Comparison of ENCODE assay signal across 8 cellular contexts in the genomic region with DNA sequence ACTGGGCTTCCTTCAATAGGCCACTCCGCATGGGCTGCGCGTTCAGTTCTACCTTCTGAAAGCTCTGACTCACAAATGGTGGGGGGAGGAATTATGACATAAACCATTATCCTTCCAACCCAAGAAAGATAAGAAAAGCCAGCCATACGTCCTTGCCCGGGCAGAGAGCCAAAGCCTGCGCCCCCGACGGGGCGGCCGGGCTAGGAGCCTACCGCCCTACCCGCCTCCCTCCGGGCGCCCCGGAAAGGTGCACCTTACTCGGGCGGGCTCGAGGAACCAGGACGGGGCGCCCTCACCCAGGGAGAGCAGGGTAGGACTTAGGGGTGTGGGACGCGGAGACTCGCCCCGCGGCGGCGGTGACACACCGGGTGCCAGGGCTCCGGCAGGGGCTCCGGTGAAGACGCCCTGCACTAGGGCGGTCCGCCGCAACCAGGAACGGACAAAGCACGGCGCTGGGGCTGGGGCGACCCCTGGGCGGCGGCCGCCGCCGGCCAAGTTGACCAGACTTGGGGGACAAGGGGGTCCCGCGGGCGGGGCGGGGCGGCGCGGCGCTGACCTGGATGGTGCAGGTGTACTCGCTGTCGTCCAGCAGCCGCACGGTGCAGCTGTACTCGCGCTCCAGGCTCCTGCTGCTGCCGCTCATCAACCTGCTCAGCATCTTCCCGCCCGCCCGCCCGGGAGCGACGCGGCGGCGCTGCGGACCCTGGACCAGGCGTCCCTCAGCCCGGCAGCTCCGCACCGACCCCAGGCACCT. TPM values are rescaled to one million over a fixed set of nuclear protein-coding genes. Genes with fewer than 3 reads are reported as not detected.
A peak's percentile ranks its signal among the peaks of the same experiment; 100 is the strongest.
DNase-seq lines count a peak whose midpoint lies in the region; ATAC-seq and TF ChIP-seq lines count a peak whose summit lies in the region.

No MANE protein-coding gene starts in this region.

- H3K36me3 Mint-ChIP-seq in activated T-cell treated with anti-CD3 and anti-CD28 coated beads, Interleukin-2, amount 50 U/mL, for 24 hours (ENCODE audit: low read depth) = no peaks in the 10 kb centered on the region
- no peaks in the 10 kb centered on the region for H3K36me3 Mint-ChIP-seq in natural killer cell treated with Interleukin-12 subunit alpha and Interleukin-12 subunit beta and Interleukin-15 and Interleukin-18, amount 100 ng/mL, for 72 hours

- no peaks in the 10 kb centered on the region for H3K36me3 ChIP-seq in esophagus muscularis mucosa

- peak overlapping the region; percentile 47 for H3K27ac Mint-ChIP-seq in activated T-cell treated with anti-CD3 and anti-CD28 coated beads, Interleukin-2, amount 50 U/mL, for 24 hours
- no peak overlapping the region for H3K27ac Mint-ChIP-seq in natural killer cell treated with Interleukin-12 subunit alpha and Interleukin-12 subunit beta and Interleukin-15 and Interleukin-18, amount 100 ng/mL, for 72 hours

- H3K4me3 ChIP-seq in esophagus muscularis mucosa = peak overlapping the region; percentile 55 to 63 (median 60)

- no peaks in the 10 kb centered on the region for H3K9me3 Mint-ChIP-seq in activated T-cell treated with anti-CD3 and anti-CD28 coated beads, Interleukin-2, amount 50 U/mL, for 24 hours
- H3K9me3 Mint-ChIP-seq in natural killer cell treated with Interleukin-12 subunit alpha and Interleukin-12 subunit beta and Interleukin-15 and Interleukin-18, amount 100 ng/mL, for 72 hours = no peaks in the 10 kb centered on the region

- TF ChIP-seq CTCF in GM10266 (IDR thresholded peaks at IDR 0.05; ENCODE audit: control insufficient read depth, insufficient read depth, low read depth, missing control alignments) (no peak), esophagus muscularis mucosa (IDR thresholded peaks at IDR 0.05) (no peak)

- 4% methylated on average over 11 of the region's 72 CpGs for WGBS in esophagus muscularis mucosa

- peak overlapping the region; percentile 76 for H3K4me3 Mint-ChIP-seq in activated T-cell treated with anti-CD3 and anti-CD28 coated beads, Interleukin-2, amount 50 U/mL, for 24 hours
- peak overlapping the region; percentile 90 for H3K4me3 Mint-ChIP-seq in natural killer cell treated with Interleukin-12 subunit alpha and Interleukin-12 subunit beta and Interleukin-15 and Interleukin-18, amount 100 ng/mL, for 72 hours

- peaks cover 22% of the 10 kb centered on the region for H3K4me1 Mint-ChIP-seq in activated T-cell treated with anti-CD3 and anti-CD28 coated beads, Interleukin-2, amount 50 U/mL, for 24 hours (ENCODE audit: low read depth)
- H3K4me1 Mint-ChIP-seq in natural killer cell treated with Interleukin-12 subunit alpha and Interleukin-12 subunit beta and Interleukin-15 and Interleukin-18, amount 100 ng/mL, for 72 hours (ENCODE audit: low read depth in 2 of 2) = peaks cover 9 to 13% of the 10 kb centered on the region in 2 donors

- no peak for TF ChIP-seq EP300 in esophagus muscularis mucosa (IDR thresholded peaks at IDR 0.05)

- peak; percentile 9 for ATAC-seq in HG02610 (IDR thresholded peaks at IDR 0.05; ENCODE audit: unreplicated experiment)
- ATAC-seq in natural killer cell treated with Interleukin-12 subunit alpha and Interleukin-12 subunit beta and Interleukin-15 and Interleukin-18, amount 100 ng/mL, for 72 hours = peak; percentile 11 to 49

- DNase-seq in GM10266 (ENCODE audit: extremely low spot score) = peak; percentile 29
- DNase-seq in NCI-H345 (lab: John Stamatoyannopoulos, UW) = peak; percentile 43
- DNase-seq in activated T-cell treated with anti-CD3 and anti-CD28 coated beads, Interleukin-2, amount 50 U/mL, for 24 hours = peak; percentile 64
- no peak for DNase-seq in esophagus muscularis mucosa (ENCODE audit: extremely low spot score)
- no peak for DNase-seq in natural killer cell treated with Interleukin-12 subunit alpha and Interleukin-12 subunit beta and Interleukin-15 and Interleukin-18, amount 100 ng/mL, for 72 hours (ENCODE audit: low spot score)
- DNase-seq in islet precursor cell = no peak

- TF ChIP-seq POLR2A in esophagus muscularis mucosa (IDR thresholded peaks at IDR 0.05; ENCODE audit: low read depth) = no peak

- H3K27me3 Mint-ChIP-seq in activated T-cell treated with anti-CD3 and anti-CD28 coated beads, Interleukin-2, amount 50 U/mL, for 24 hours = peaks cover 77% of the 10 kb centered on the region
- peaks cover 49 to 65% of the 10 kb centered on the region in 2 donors for H3K27me3 Mint-ChIP-seq in natural killer cell treated with Interleukin-12 subunit alpha and Interleukin-12 subunit beta and Interleukin-15 and Interleukin-18, amount 100 ng/mL, for 72 hours

- H3K9me3 ChIP-seq in esophagus muscularis mucosa = no peaks in the 10 kb centered on the region

- peaks cover 7 to 75% (median 34%) of the 10 kb centered on the region in 4 donors for H3K27me3 ChIP-seq in esophagus muscularis mucosa

- intact Hi-C loops in esophagus muscularis mucosa (cut with DNase I) = no loop called here

- H3K27ac ChIP-seq in esophagus muscularis mucosa (replicated peaks in 1 of 4) (peak overlapping the region in 3 of 4 donors; percentile 10 to 31 (median 15)), temporal lobe (ENCODE audit: low read depth, low read length) (peak overlapping the region; percentile 86)

- peaks cover 21 to 25% (median 23%) of the 10 kb centered on the region in 4 donors for H3K4me1 ChIP-seq in esophagus muscularis mucosa

RNA-seq across cellular contexts. Expression of gene FRMD5, which starts 0.5 kb away (rescaled TPM):
- total RNA-seq in esophagus muscularis mucosa (1 to 10 TPM in 1 of 4 donors, under 1 TPM in 3; 0.42 to 1.4 (median 0.67) TPM), temporal lobe (19.7 TPM)
- total RNA-seq in natural killer cell treated with Interleukin-12 subunit alpha and Interleukin-12 subunit beta and Interleukin-15 and Interleukin-18, amount 100 ng/mL, for 72 hours = not detected

Comparison
In these comparisons a context has a peak if more than half of its experiments do, and no peak if none do; other contexts are left out.
1. DNase-seq: peak in GM10266 (single experiment), NCI-H345 (single experiment) and activated T-cell treated with anti-CD3 and anti-CD28 coated beads, Interleukin-2, amount 50 U/mL, for 24 hours (single experiment); none in esophagus muscularis mucosa (single experiment), natural killer cell treated with Interleukin-12 subunit alpha and Interleukin-12 subunit beta and Interleukin-15 and Interleukin-18, amount 100 ng/mL, for 72 hours (single experiment) and islet precursor cell (single experiment).